ENCODE assay signal across 24 cellular contexts in genomic region chr21:14303731-14304488, GRCh38.
"Had no signal": no experiment of that assay in that cellular context is flagged by ENCODE, and none has a peak within 500 bp of the region (broad histone marks: within the 10 kb centered on the region; RNA-seq: fewer than 3 reads in every experiment).

No MANE protein-coding gene starts in this region.

- H3K4me3 Mint-ChIP-seq: naive thymus-derived CD4-positive, alpha-beta T cell; nephron; stimulated activated naive B cell treated with anti-CD40 and anti-IgM and Interleukin-4, amounts not matched to agents 10 μg/mL and 1 μg/mL and 100 μg/mL, for 72 hours; stimulated activated naive CD8-positive, alpha-beta T cell treated with anti-CD3 and anti-CD28 coated beads, Interleukin-15, Interleukin-2, amounts not matched to agents 100 ng/mL and 50 ng/mL, for 24 hours had no signal

- H3K9me3 Mint-ChIP-seq: naive thymus-derived CD4-positive, alpha-beta T cell; nephron; stimulated activated naive B cell treated with anti-CD40 and anti-IgM and Interleukin-4, amounts not matched to agents 10 μg/mL and 1 μg/mL and 100 μg/mL, for 72 hours; stimulated activated naive CD8-positive, alpha-beta T cell treated with anti-CD3 and anti-CD28 coated beads, Interleukin-15, Interleukin-2, amounts not matched to agents 100 ng/mL and 50 ng/mL, for 24 hours had no signal

- DNase-seq: cortex of kidney; dorsolateral prefrontal cortex; effector CD4-positive, alpha-beta T cell; foreskin keratinocyte; heart left ventricle; left cardiac atrium; left lung; mesenchymal stem cell; midbrain; naive thymus-derived CD4-positive, alpha-beta T cell; nucleus accumbens; stimulated activated CD4-positive, alpha-beta T cell treated with anti-CD3 and anti-CD28 coated beads, Interleukin-2, amount 100 ng/mL, for 48 hours; stimulated activated naive B cell treated with anti-CD40 and anti-IgM and Interleukin-4, amounts not matched to agents 10 μg/mL and 1 μg/mL and 100 μg/mL, for 72 hours; transverse colon had no signal

- H3K27ac ChIP-seq: dorsolateral prefrontal cortex, esophagus muscularis mucosa, foreskin keratinocyte, gastroesophageal sphincter, heart left ventricle, hepatocyte, left lung, prostate gland, right atrium auricular region, suprapubic skin, transverse colon, vagina had no signal

- H3K4me2 ChIP-seq: hepatocyte had no signal

- H3K9me3 ChIP-seq: esophagus muscularis mucosa, gastroesophageal sphincter, heart left ventricle, left lung, prostate gland, right atrium auricular region, suprapubic skin, transverse colon, vagina had no signal

- H3K27ac Mint-ChIP-seq: naive thymus-derived CD4-positive, alpha-beta T cell; nephron; stimulated activated naive B cell treated with anti-CD40 and anti-IgM and Interleukin-4, amounts not matched to agents 10 μg/mL and 1 μg/mL and 100 μg/mL, for 72 hours; stimulated activated naive CD8-positive, alpha-beta T cell treated with anti-CD3 and anti-CD28 coated beads, Interleukin-15, Interleukin-2, amounts not matched to agents 100 ng/mL and 50 ng/mL, for 24 hours had no signal

- H3K4me1 ChIP-seq: esophagus muscularis mucosa, foreskin keratinocyte, gastroesophageal sphincter, left lung, prostate gland, right atrium auricular region, suprapubic skin, transverse colon, vagina had no signal

- H3K4me1 Mint-ChIP-seq: nephron had no signal

- H3K27me3 Mint-ChIP-seq: stimulated activated naive B cell treated with anti-CD40 and anti-IgM and Interleukin-4, amounts not matched to agents 10 μg/mL and 1 μg/mL and 100 μg/mL, for 72 hours had no signal

- H2AFZ ChIP-seq: hepatocyte had no signal

- H3K36me3 ChIP-seq: esophagus muscularis mucosa, gastroesophageal sphincter, heart left ventricle, left lung, prostate gland, right atrium auricular region, suprapubic skin, transverse colon, vagina had no signal

- H3K79me2 ChIP-seq: hepatocyte had no signal

- ATAC-seq: foreskin keratinocyte; gastroesophageal sphincter; heart left ventricle; left cardiac atrium; left lung; naive thymus-derived CD4-positive, alpha-beta T cell; sciatic nerve; stimulated activated naive B cell treated with anti-CD40 and anti-IgM and Interleukin-4, amounts not matched to agents 10 μg/mL and 1 μg/mL and 100 μg/mL, for 72 hours had no signal

- H3K27me3 ChIP-seq: esophagus muscularis mucosa, foreskin keratinocyte, gastroesophageal sphincter, heart left ventricle, hepatocyte, left lung, right atrium auricular region, suprapubic skin, transverse colon, vagina had no signal

- H3K36me3 Mint-ChIP-seq: naive thymus-derived CD4-positive, alpha-beta T cell; stimulated activated naive B cell treated with anti-CD40 and anti-IgM and Interleukin-4, amounts not matched to agents 10 μg/mL and 1 μg/mL and 100 μg/mL, for 72 hours had no signal

- H3K4me3 ChIP-seq: dorsolateral prefrontal cortex, esophagus muscularis mucosa, gastroesophageal sphincter, heart left ventricle, hepatocyte, left lung, prostate gland, right atrium auricular region, suprapubic skin, transverse colon, vagina had no signal
